In the genomic region with DNA sequence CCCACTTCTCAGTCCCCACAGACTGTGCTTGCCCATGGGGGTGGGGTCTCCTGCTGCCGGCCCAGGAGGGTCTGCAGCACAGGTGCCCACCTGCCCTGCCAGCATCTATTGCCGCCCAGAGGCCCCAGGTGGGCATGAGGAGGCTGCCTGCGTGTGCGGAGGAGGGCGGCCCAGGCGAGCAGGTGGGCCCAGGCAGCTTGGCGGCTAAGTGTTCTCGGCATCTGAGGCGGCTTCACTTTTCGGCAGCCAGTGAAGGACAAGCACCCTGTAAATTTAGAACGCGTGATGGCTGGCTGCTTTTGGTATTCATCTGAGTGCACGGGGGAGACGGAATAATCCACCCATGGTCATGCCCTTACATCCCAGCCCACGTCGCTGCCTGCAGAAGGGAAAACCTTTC, we compare ENCODE assay signal across 29 cellular contexts.
"Had no signal": no experiment of that assay in that cellular context is flagged by ENCODE, and none has a peak within 500 bp of the region (broad histone marks: within the 10 kb centered on the region; RNA-seq: fewer than 3 reads in every experiment).

No MANE protein-coding gene starts in this region.

- H3K9me3 ChIP-seq: body of pancreas, gastrocnemius medialis, lower lobe of right lung, prostate gland, testis, transverse colon had no signal

- H3K36me3 ChIP-seq: gastrocnemius medialis, lower lobe of right lung, neural progenitor cell, prostate gland, transverse colon had no signal

- H3K9ac ChIP-seq: neural progenitor cell had no signal

- H3K4me1 ChIP-seq: body of pancreas, gastrocnemius medialis, lower lobe of right lung, prostate gland, testis, transverse colon had no signal

- ATAC-seq: activated CD4-positive, CD25-positive, alpha-beta regulatory T cell treated with anti-CD3 and anti-CD28 coated beads, Interleukin-2, amount 50 U/mL, for 24 hours; body of pancreas; effector memory CD8-positive, alpha-beta T cell; gastrocnemius medialis; left lobe of liver; lower lobe of right lung; naive thymus-derived CD8-positive, alpha-beta T cell; stimulated activated naive B cell treated with anti-CD40 and anti-IgM and Interleukin-4, amounts not matched to agents 10 μg/mL and 1 μg/mL and 100 μg/mL, for 72 hours had no signal

- DNase-seq: activated CD4-positive, alpha-beta T cell treated with anti-CD3 and anti-CD28 coated beads for 48 hours; activated CD4-positive, alpha-beta T cell treated with anti-CD3 and anti-CD28 coated beads, Interleukin-2, amount 50 U/mL, for 48 hours; activated CD8-positive, alpha-beta memory T cell treated with anti-CD3 and anti-CD28 coated beads for 24 hours; activated effector memory CD4-positive, alpha-beta T cell treated with Interleukin-2 at 50 U/mL for 16 hours; activated naive CD4-positive, alpha-beta T cell treated with Interleukin-2 at 50 U/mL for 16 hours; body of pancreas; cerebellar nuclear complex; effector memory CD8-positive, alpha-beta T cell; erythroblast; gastrocnemius medialis; mesenchymal stem cell; stimulated activated CD4-positive, alpha-beta T cell treated with anti-CD3 and anti-CD28 coated beads, Interleukin-15, amount 100 ng/mL, for 24 hours; stimulated activated CD4-positive, alpha-beta T cell treated with anti-CD3 and anti-CD28 coated beads, Interleukin-2, amount 100 ng/mL, for 24 hours; stimulated activated naive B cell treated with anti-CD40 and anti-IgM and Interleukin-4, amounts not matched to agents 10 μg/mL and 1 μg/mL and 100 μg/mL, for 72 hours; SW 1271; T1000; testis; transverse colon; WERI-Rb-1 had no signal

- H3K27ac ChIP-seq: body of pancreas, coronary artery, gastrocnemius medialis, hepatocyte, lower lobe of right lung, neural progenitor cell, prostate gland, testis, transverse colon, WERI-Rb-1 had no signal

- FAIRE-seq: keratinocyte had no signal

- H3K4me3 ChIP-seq: body of pancreas, coronary artery, gastrocnemius medialis, hepatocyte, lower lobe of right lung, neural progenitor cell, prostate gland, smooth muscle cell, testis, transverse colon had no signal
